Comparison of ENCODE assay signal across 8 cellular contexts in genomic region chr5:154071799-154072781, GRCh38. TPM values are rescaled to one million over a fixed set of nuclear protein-coding genes. Genes with fewer than 3 reads are reported as not detected.
DNase-seq lines count a peak whose midpoint lies in the region; TF ChIP-seq lines count a peak whose summit lies in the region.

No MANE protein-coding gene starts in this region.

- H3K27me3 ChIP-seq in trophoblast cell (ENCODE audit: insufficient read depth, low read length) (no peaks in the 10 kb centered on the region), tibial nerve (no peaks in the 10 kb centered on the region)

- H3K9me3 ChIP-seq in trophoblast cell (ENCODE audit: insufficient read depth, low read depth, low read length) (no peaks in the 10 kb centered on the region), tibial nerve (no peaks in the 10 kb centered on the region)

- H2BK5ac ChIP-seq in trophoblast cell (ENCODE audit: low read depth, low read length, poor library complexity), result no peak overlapping the region

- peak overlapping the region; percentile 47 for H2AK5ac ChIP-seq in trophoblast cell (ENCODE audit: low read length)

- peak overlapping the region; percentile 79 for H2BK12ac ChIP-seq in trophoblast cell (ENCODE audit: low read length)

- H3K4me3 ChIP-seq in trophoblast cell (ENCODE audit: low read depth, low read length), result no peak overlapping the region
- H3K4me3 ChIP-seq in tibial nerve, result no peak overlapping the region

- H3K36me3 ChIP-seq in trophoblast cell (ENCODE audit: control insufficient read depth in 1 of 2, insufficient read depth in 2 of 2, low read length in 2 of 2) (no peaks in the 10 kb centered on the region), tibial nerve (no peaks in the 10 kb centered on the region)

- peaks cover 2 to 3% of the 10 kb centered on the region in 2 experiments for H3K4me1 ChIP-seq in trophoblast cell (ENCODE audit: control insufficient read depth in 1 of 2, insufficient read depth in 2 of 2, low read length in 2 of 2)
- no peaks in the 10 kb centered on the region for H3K4me1 ChIP-seq in tibial nerve

- no peak overlapping the region for H2BK120ac ChIP-seq in trophoblast cell (ENCODE audit: insufficient read depth, low read length, poor library complexity)

- H3K18ac ChIP-seq in trophoblast cell (ENCODE audit: low read length), result no peak overlapping the region

- peak; percentile 36 for DNase-seq in GM04504 (ENCODE audit: low read depth)
- peak; percentile 62 for DNase-seq in H4 (ENCODE audit: low spot score)
- peak; percentile 65 for DNase-seq in LHCN-M2 (ENCODE audit: low read depth)
- DNase-seq in SK-MEL-5 (ENCODE audit: low read depth, low spot score), result peak; percentile 79
- DNase-seq in activated naive CD4-positive, alpha-beta T cell (lab: John Stamatoyannopoulos, UW), result peak; percentile 62 to 73 (median 70)
- DNase-seq in globus pallidus (ENCODE audit: low spot score), result peak; percentile 71
- peak; percentile 56 to 87 for DNase-seq in trophoblast cell
- DNase-seq in tibial nerve (ENCODE audit: low spot score in 2 of 2), result peak; percentile 78 to 94

- peak overlapping the region; percentile 28 for H4K91ac ChIP-seq in trophoblast cell (ENCODE audit: low read depth, low read length)

- peak overlapping the region; percentile 57 for H4K8ac ChIP-seq in trophoblast cell (ENCODE audit: low read depth, low read length)

- H3K9ac ChIP-seq in trophoblast cell (ENCODE audit: low read length), result no peak overlapping the region

- no peak for TF ChIP-seq POLR2A in tibial nerve (IDR thresholded peaks at IDR 0.05)

- peak; percentile 83 to 94 (median 92) for TF ChIP-seq CTCF in tibial nerve (IDR thresholded peaks at IDR 0.05)

- no peak overlapping the region for H3K4me2 ChIP-seq in trophoblast cell (ENCODE audit: low read length)

- no peak overlapping the region for H3K14ac ChIP-seq in trophoblast cell (ENCODE audit: low read length)

- no peaks in the 10 kb centered on the region for H3K79me2 ChIP-seq in trophoblast cell (ENCODE audit: control insufficient read depth, insufficient read depth, low read length, poor library complexity)

- in situ Hi-C loops in SK-MEL-5 (cut with HindIII; ENCODE audit: low pct_unique_long_range_greater_than_20kb, low sequenced_read_pairs), result no loop called here

- no peak overlapping the region for H4K12ac ChIP-seq in trophoblast cell (ENCODE audit: low read depth, low read length)

- TF ChIP-seq EP300 in tibial nerve (IDR thresholded peaks at IDR 0.05), result peak in 1 of 2 donors; percentile 21

- H2AFZ ChIP-seq in trophoblast cell (ENCODE audit: insufficient read depth, low read length, poor library complexity), result peak overlapping the region; percentile 57

- WGBS in trophoblast cell (ENCODE audit: extremely low coverage, insufficient coverage, insufficient read length), result no CpG with 5 or more reads among the region's 11 CpGs
- 17 to 18% methylated on average over 11 of the region's 11 CpGs for WGBS in tibial nerve, 2 donors

- no peaks in the 10 kb centered on the region for H3K79me1 ChIP-seq in trophoblast cell (ENCODE audit: low read length)

- no peak overlapping the region for H3K4ac ChIP-seq in trophoblast cell (ENCODE audit: low read depth, low read length)

- H3K23ac ChIP-seq in trophoblast cell (ENCODE audit: low read length), result no peak overlapping the region

- H3K27ac ChIP-seq in trophoblast cell (ENCODE audit: low read depth, low read length) (no peak overlapping the region), tibial nerve (no peak overlapping the region)

RNA-seq across cellular contexts. Expression of gene MFAP3, which starts 33.3 kb away (rescaled TPM):
- 56.8 and 61.2 TPM in 2 replicates for total RNA-seq in H4 (2014; rRNA removed; shearing (Covaris generic))
- total RNA-seq in LHCN-M2 (2014; rRNA removed), result 44.7 and 45.1 TPM in 2 replicates
- 11.7 TPM for polyA plus RNA-seq in LHCN-M2 (2012)
- 32.2 and 37.2 TPM in 2 replicates for total RNA-seq in SK-MEL-5 (2014; rRNA removed; shearing (Covaris generic))
- 18.8 and 19.6 TPM in 2 replicates for polyA plus RNA-seq in SK-MEL-5 (2015; cell fraction: cytosol; rRNA removed)
- 21.9 and 41.2 TPM in 2 replicates for polyA plus RNA-seq in SK-MEL-5 (2015; cell fraction: nucleus; rRNA removed)
- polyA plus RNA-seq in trophoblast cell (2013), result 25.1 and 25.4 TPM in 2 replicates
- total RNA-seq in tibial nerve, result 10 to 100 TPM; 15.7 to 45.9 (median 36.4) TPM

RNA-seq across cellular contexts. Expression of gene FAM114A2, which starts 33.4 kb away (rescaled TPM):
- total RNA-seq in H4 (2014; rRNA removed; shearing (Covaris generic)), result 14.6 and 28.9 TPM in 2 replicates
- 31.3 and 41.4 TPM in 2 replicates for total RNA-seq in LHCN-M2 (2014; rRNA removed)
- 13.6 TPM for polyA plus RNA-seq in LHCN-M2 (2012)
- 20.5 and 23.1 TPM in 2 replicates for total RNA-seq in SK-MEL-5 (2014; rRNA removed; shearing (Covaris generic))
- 13.2 and 22.9 TPM in 2 replicates for polyA plus RNA-seq in SK-MEL-5 (2015; cell fraction: cytosol; rRNA removed)
- polyA plus RNA-seq in SK-MEL-5 (2015; cell fraction: nucleus; rRNA removed), result 21.1 and 30.1 TPM in 2 replicates
- polyA plus RNA-seq in trophoblast cell (2013), result 9.0 and 10.3 TPM in 2 replicates
- total RNA-seq in tibial nerve, result 10 to 100 TPM; 10.5 to 19.7 (median 13.6) TPM

Comparison
In these comparisons a context has a peak if more than half of its experiments do, and no peak if none do; other contexts are left out.
1. DNase-seq: peak in every context shown above with its lines; median percentile 86 in tibial nerve; 79 in SK-MEL-5; 72 in trophoblast cell; 71 in globus pallidus; 70 in activated naive CD4-positive, alpha-beta T cell; 65 in LHCN-M2; 62 in H4; 36 in GM04504.